Comparison of ENCODE assay signal across 13 cellular contexts in the genomic region with DNA sequence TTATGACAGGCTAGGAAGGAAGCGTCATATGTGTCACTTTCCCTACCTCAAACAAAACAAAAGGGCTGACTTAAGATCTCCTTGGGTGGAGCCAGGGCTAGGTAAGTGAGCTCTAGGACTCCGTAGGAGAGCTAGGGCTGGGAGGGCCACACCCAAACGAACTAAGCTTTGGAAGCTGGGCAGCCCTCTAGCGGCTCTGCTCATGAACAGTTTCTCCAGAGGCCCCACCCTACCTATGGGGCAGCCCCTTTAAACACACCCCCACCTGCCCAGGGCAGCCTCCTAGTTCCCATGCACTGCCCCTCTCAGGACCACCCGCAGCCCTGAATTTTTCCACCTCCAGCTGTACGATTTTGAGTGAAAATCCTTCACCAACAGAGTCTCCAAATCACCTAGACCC. TPM values are rescaled to one million over a fixed set of nuclear protein-coding genes. Genes with fewer than 3 reads are reported as not detected.
DNase-seq lines count a peak whose midpoint lies in the region; ATAC-seq and TF ChIP-seq lines count a peak whose summit lies in the region.
"Had no signal": no experiment of that assay in that cellular context is flagged by ENCODE, and none has a peak within 500 bp of the region (broad histone marks: within the 10 kb centered on the region; RNA-seq: fewer than 3 reads in every experiment).

No MANE protein-coding gene starts in this region.

- no peaks in the 10 kb centered on the region for H3K9me3 ChIP-seq in adipocyte (ENCODE audit: control insufficient read depth, low read length)
- no peaks in the 10 kb centered on the region for H3K9me3 ChIP-seq in upper lobe of right lung
- H3K9me3 ChIP-seq in CD4-positive, alpha-beta memory T cell (ENCODE audit: control insufficient read depth in 1 of 2, low read length in 2 of 2), result no peaks in the 10 kb centered on the region
- H3K9me3 ChIP-seq: HAP-1 had no signal

- peak overlapping the region; percentile 1 for H3K27ac ChIP-seq in upper lobe of right lung
- no peak overlapping the region for H3K27ac ChIP-seq in CD4-positive, alpha-beta memory T cell (ENCODE audit: low read depth, low read length)
- H3K27ac ChIP-seq: neutrophil had no signal

- no peak overlapping the region for H3K4me3 Mint-ChIP-seq in CD4-positive, alpha-beta memory T cell

- POLR2A ChIA-PET in CD4-positive, alpha-beta memory T cell (lab: Charles Lee; ENCODE audit: partially characterized antibody), result no interaction called here

- ATAC-seq in left cardiac atrium (no peak), left ventricle myocardium superior (no peak), upper lobe of right lung (no peak)

- H3K27me3 ChIP-seq in adipocyte (replicated peaks; ENCODE audit: control insufficient read depth, insufficient read depth, low read length) (no peaks in the 10 kb centered on the region), upper lobe of right lung (no peaks in the 10 kb centered on the region)
- no peaks in the 10 kb centered on the region for H3K27me3 ChIP-seq in CD4-positive, alpha-beta memory T cell (ENCODE audit: insufficient read depth, low read length)

- intact Hi-C loops in left cardiac atrium (cut with DNase I) (no loop called here), left ventricle myocardium superior (cut with micrococcal nuclease) (no loop called here), upper lobe of right lung (cut with DNase I) (no loop called here)
- intact Hi-C loops in CD4-positive, alpha-beta memory T cell (cut with micrococcal nuclease), result no loop called here

- H3K9me3 Mint-ChIP-seq in CD4-positive, alpha-beta memory T cell, result peaks cover 9 to 83% (median 63%) of the 10 kb centered on the region in 8 donors

- H3K9ac ChIP-seq in adipocyte (ENCODE audit: low read length), result peak overlapping the region; percentile 64

- H3K4me3 ChIP-seq in adipocyte (ENCODE audit: low read length), result peak overlapping the region; percentile 81
- peak overlapping the region; percentile 42 for H3K4me3 ChIP-seq in upper lobe of right lung
- no peak overlapping the region for H3K4me3 ChIP-seq in CD4-positive, alpha-beta memory T cell (ENCODE audit: low read length in 2 of 2)
- H3K4me3 ChIP-seq: HAP-1 had no signal

- H3K4me1 Mint-ChIP-seq in CD4-positive, alpha-beta memory T cell, result peaks cover 0 to 3% (median under 1%) of the 10 kb centered on the region in 4 donors

- H3K36me3 ChIP-seq in adipocyte (ENCODE audit: control insufficient read depth, insufficient read depth, low read length, severe bottlenecking) (no peaks in the 10 kb centered on the region), upper lobe of right lung (no peaks in the 10 kb centered on the region)
- H3K36me3 ChIP-seq in CD4-positive, alpha-beta memory T cell (ENCODE audit: insufficient read depth, low read length), result no peaks in the 10 kb centered on the region
- H3K36me3 ChIP-seq: HAP-1, neutrophil had no signal

- DNase-seq in left cardiac atrium (peak; percentile 32), left ventricle myocardium superior (no peak), adipocyte (ENCODE audit: low read depth) (no peak), left kidney (ENCODE audit: low read depth, low spot score) (peak; percentile 49), upper lobe of right lung (no peak), NCI-H345 (lab: John Stamatoyannopoulos, UW) (no peak), GDM1 (lab: John Stamatoyannopoulos, UW) (no peak)
- no peak for DNase-seq in CD4-positive, alpha-beta memory T cell
- DNase-seq: effector CD8-positive, alpha-beta T cell; NCI-H1417 treated with DMSO at 0.1 percent for 48 hours had no signal

- H3K4me1 ChIP-seq in adipocyte (ENCODE audit: control insufficient read depth, insufficient read depth, low read length) (no peaks in the 10 kb centered on the region), upper lobe of right lung (no peaks in the 10 kb centered on the region)
- no peaks in the 10 kb centered on the region for H3K4me1 ChIP-seq in CD4-positive, alpha-beta memory T cell (ENCODE audit: insufficient read depth, low read length)
- H3K4me1 ChIP-seq: HAP-1 had no signal

- H3K27me3 Mint-ChIP-seq in CD4-positive, alpha-beta memory T cell, result peaks cover 0 to 2% of the 10 kb centered on the region in 2 donors

- peaks cover 15 to 24% of the 10 kb centered on the region in 2 donors for H3K36me3 Mint-ChIP-seq in CD4-positive, alpha-beta memory T cell

- CTCF ChIA-PET in CD4-positive, alpha-beta memory T cell (lab: Charles Lee; ENCODE audit: partially characterized antibody), result no interaction called here

- no peak overlapping the region for H3K27ac Mint-ChIP-seq in CD4-positive, alpha-beta memory T cell

- TF ChIP-seq CTCF in upper lobe of right lung (IDR thresholded peaks at IDR 0.05), result no peak

RNA-seq across cellular contexts. Expression of a gene that starts 3.5 kb away (rescaled TPM):
- total RNA-seq in left cardiac atrium (10 to 100 TPM in 1 of 2 donors, 1 to 10 TPM in 1; 8.0 to 10.7 TPM), left ventricle myocardium superior (7.5 TPM), upper lobe of right lung (5.7 TPM)
- total RNA-seq in CD4-positive, alpha-beta memory T cell, result not detected
- polyA plus RNA-seq in CD4-positive, alpha-beta memory T cell, result not detected

RNA-seq across cellular contexts. Expression of a gene that starts 3.5 kb away (rescaled TPM):
- total RNA-seq in left cardiac atrium, result not detected
- total RNA-seq in left ventricle myocardium superior, result not detected
- total RNA-seq in upper lobe of right lung, result not detected
- not detected for total RNA-seq in CD4-positive, alpha-beta memory T cell
- polyA plus RNA-seq in CD4-positive, alpha-beta memory T cell, result not detected
- total RNA-seq: glomerular endothelial cell had no signal

Comparison
In these comparisons a context has a peak if more than half of its experiments do, and no peak if none do; other contexts are left out.
1. DNase-seq: peak in left cardiac atrium (single experiment) and left kidney (single experiment); none in left ventricle myocardium superior (single experiment), adipocyte (single experiment), upper lobe of right lung (single experiment), NCI-H345 (single experiment), CD4-positive, alpha-beta memory T cell (0 of 5) and GDM1 (single experiment).
2. H3K4me3 ChIP-seq: peak in adipocyte (single experiment) and upper lobe of right lung (single experiment); none in CD4-positive, alpha-beta memory T cell (0 of 2).